ENCODE assay signal across 10 cellular contexts in the genomic region with DNA sequence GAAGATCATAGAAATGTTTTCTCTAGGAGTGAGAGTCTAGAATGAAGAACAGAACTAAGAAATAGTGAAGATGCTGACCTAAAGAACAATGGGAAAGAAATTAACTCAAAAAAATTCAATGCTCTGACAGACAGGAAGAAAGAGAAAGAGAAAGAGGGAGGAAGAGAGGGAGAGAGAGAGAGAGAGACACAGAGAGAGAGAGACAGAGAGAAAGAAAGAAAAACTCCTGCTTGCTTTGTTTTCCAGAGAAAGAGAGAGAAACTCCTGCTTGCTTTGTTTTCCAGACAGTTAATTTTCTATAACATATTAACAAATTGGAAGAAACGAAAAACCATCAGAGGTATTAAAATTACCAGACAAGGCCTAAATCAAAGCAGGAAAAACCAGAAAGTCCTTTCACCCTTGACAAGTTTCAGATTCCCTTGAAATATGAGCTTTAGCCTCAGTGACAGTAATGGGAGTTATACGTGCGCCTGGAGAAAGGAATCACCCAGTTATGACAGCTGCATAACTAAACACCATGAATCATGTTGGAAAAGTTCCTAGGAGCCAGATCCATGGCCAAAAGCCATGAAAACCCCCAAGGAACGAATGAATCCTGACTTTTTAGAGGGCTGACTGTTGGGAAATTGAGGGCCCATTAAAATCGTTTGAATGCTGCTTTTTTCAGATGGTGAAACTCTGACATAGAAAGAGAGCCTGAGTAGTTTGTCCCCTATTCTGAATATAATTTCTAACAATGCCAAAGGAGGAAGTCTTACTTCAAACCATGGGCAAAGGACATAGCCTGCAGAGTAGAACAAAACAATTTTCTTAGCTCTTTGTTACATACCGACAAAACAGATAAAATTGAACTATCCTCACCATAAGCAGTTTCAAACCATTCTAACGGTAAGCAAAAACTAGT.
DNase-seq lines count a peak whose midpoint lies in the region; ATAC-seq and TF ChIP-seq lines count a peak whose summit lies in the region.
"Had no signal": no experiment of that assay in that cellular context is flagged by ENCODE, and none has a peak within 500 bp of the region (broad histone marks: within the 10 kb centered on the region; RNA-seq: fewer than 3 reads in every experiment).

No MANE protein-coding gene starts in this region.

- no peaks in the 10 kb centered on the region for H4K20me1 ChIP-seq in GM23338 (replicated peaks; ENCODE audit: insufficient read depth)

- H3K4me3 Mint-ChIP-seq in GM23338 = no peak overlapping the region

- ATAC-seq in GM23338 (no peak), heart left ventricle (peak in 3 of 4 donors; percentile 74 to 90 (median 82))
- no peak for ATAC-seq in activated CD4-positive, CD25-positive, alpha-beta regulatory T cell treated with anti-CD3 and anti-CD28 coated beads, Interleukin-2, amount 50 U/mL, for 24 hours
- ATAC-seq: lower lobe of right lung, upper lobe of right lung had no signal

- WGBS in heart left ventricle, 4 donors = 56 to 67% (median 59%) methylated on average over 7 of the region's 7 CpGs

- no peaks in the 10 kb centered on the region for H3F3A ChIP-seq in GM23338 (replicated peaks; ENCODE audit: low read depth)

- H3K4me2 ChIP-seq in GM23338 = peak overlapping the region; percentile 28; the same call in 1 of the 2 replicates

- H3K27me3 ChIP-seq in GM23338 (ENCODE audit: insufficient read depth) (no peaks in the 10 kb centered on the region), adipocyte (replicated peaks; ENCODE audit: control insufficient read depth, insufficient read depth, low read length) (no peaks in the 10 kb centered on the region), heart left ventricle (no peaks in the 10 kb centered on the region)
- H3K27me3 ChIP-seq: upper lobe of right lung had no signal

- TF ChIP-seq POLR2A in heart left ventricle (IDR thresholded peaks at IDR 0.05) = no peak

- H3K4me1 ChIP-seq in GM23338 (ENCODE audit: insufficient read depth) = peaks cover 22% of the 10 kb centered on the region
- H3K4me1 ChIP-seq in adipocyte (ENCODE audit: control insufficient read depth, insufficient read depth, low read length) = peaks cover 27% of the 10 kb centered on the region
- H3K4me1 ChIP-seq in heart left ventricle = peaks cover 0 to 3% (median 0%) of the 10 kb centered on the region in 12 donors
- H3K4me1 ChIP-seq: lower lobe of right lung, upper lobe of right lung had no signal

- H3K36me3 ChIP-seq in GM23338 (ENCODE audit: insufficient read depth) (no peaks in the 10 kb centered on the region), adipocyte (ENCODE audit: control insufficient read depth, insufficient read depth, low read length, severe bottlenecking) (no peaks in the 10 kb centered on the region), heart left ventricle (no peaks in the 10 kb centered on the region)
- H3K36me3 ChIP-seq: lower lobe of right lung, upper lobe of right lung had no signal

- H3K4me1 Mint-ChIP-seq in GM23338 = peaks cover 29% of the 10 kb centered on the region

- peaks cover 2% of the 10 kb centered on the region for H3K27me3 Mint-ChIP-seq in GM23338 (ENCODE audit: insufficient read depth, low read depth, poor library complexity)

- H3K27ac ChIP-seq in GM23338 (ENCODE audit: low read depth) (no peak overlapping the region), heart left ventricle (peak overlapping the region in 8 of 12 donors; percentile 20 to 57 (median 46))
- H3K27ac ChIP-seq: lower lobe of right lung, upper lobe of right lung had no signal

- DNase-seq in GM23338 (ENCODE audit: low spot score) (no peak), adipocyte (ENCODE audit: low read depth) (peak; percentile 78), heart left ventricle (peak in 3 of 5 donors; percentile 28 to 30 (median 29)), renal cortical epithelial cell (ENCODE audit: low read depth) (peak; percentile 99), posterior cingulate gyrus (no peak), posterior vena cava (ENCODE audit: low spot score) (no peak), NCI-H2107 (lab: John Stamatoyannopoulos, UW) (no peak)
- DNase-seq: lower lobe of right lung, upper lobe of right lung had no signal

- no peaks in the 10 kb centered on the region for H3K79me2 ChIP-seq in GM23338 (replicated peaks; ENCODE audit: insufficient read depth)

- no peak overlapping the region for H3K27ac Mint-ChIP-seq in GM23338

- H3K9me3 Mint-ChIP-seq in GM23338 = no peaks in the 10 kb centered on the region

- intact Hi-C loops in heart left ventricle (cut with DNase I) (no loop called here), posterior cingulate gyrus (cut with DNase I) (no loop called here), posterior vena cava (cut with DNase I) (no loop called here)

- peak overlapping the region; percentile 80; the same call in 1 of the 2 replicates for H2AFZ ChIP-seq in GM23338

- H3K9me3 ChIP-seq in adipocyte (ENCODE audit: control insufficient read depth, low read length) (no peaks in the 10 kb centered on the region), heart left ventricle (no peaks in the 10 kb centered on the region)
- H3K9me3 ChIP-seq: lower lobe of right lung, upper lobe of right lung had no signal

- H3K9me2 ChIP-seq in GM23338 (ENCODE audit: insufficient read depth) = no peaks in the 10 kb centered on the region

- no peak overlapping the region for H3K4me3 ChIP-seq in GM23338
- H3K4me3 ChIP-seq in adipocyte (ENCODE audit: low read length) = peak overlapping the region; percentile 43
- H3K4me3 ChIP-seq in heart left ventricle = no peak overlapping the region
- H3K4me3 ChIP-seq: lower lobe of right lung, upper lobe of right lung had no signal

- no peaks in the 10 kb centered on the region for H3K36me3 Mint-ChIP-seq in GM23338 (ENCODE audit: low read depth)

- TF ChIP-seq CTCF in GM23338 (conservative IDR thresholded peaks at IDR 0.05; ENCODE audit: low read depth in 2 of 2) (no peak), heart left ventricle (IDR thresholded peaks at IDR 0.05) (no peak)

- peak overlapping the region; percentile 57 for H3K9ac ChIP-seq in adipocyte (ENCODE audit: low read length)

TF ChIP-seq in GM23338, 12 proteins besides CTCF, POLR2A, EP300 and RAD21 (continues in another document):
- TF ChIP-seq JUNB (IDR thresholded peaks at IDR 0.05; ENCODE audit: unreplicated experiment) = no peak
- TF ChIP-seq, protein P1, sequence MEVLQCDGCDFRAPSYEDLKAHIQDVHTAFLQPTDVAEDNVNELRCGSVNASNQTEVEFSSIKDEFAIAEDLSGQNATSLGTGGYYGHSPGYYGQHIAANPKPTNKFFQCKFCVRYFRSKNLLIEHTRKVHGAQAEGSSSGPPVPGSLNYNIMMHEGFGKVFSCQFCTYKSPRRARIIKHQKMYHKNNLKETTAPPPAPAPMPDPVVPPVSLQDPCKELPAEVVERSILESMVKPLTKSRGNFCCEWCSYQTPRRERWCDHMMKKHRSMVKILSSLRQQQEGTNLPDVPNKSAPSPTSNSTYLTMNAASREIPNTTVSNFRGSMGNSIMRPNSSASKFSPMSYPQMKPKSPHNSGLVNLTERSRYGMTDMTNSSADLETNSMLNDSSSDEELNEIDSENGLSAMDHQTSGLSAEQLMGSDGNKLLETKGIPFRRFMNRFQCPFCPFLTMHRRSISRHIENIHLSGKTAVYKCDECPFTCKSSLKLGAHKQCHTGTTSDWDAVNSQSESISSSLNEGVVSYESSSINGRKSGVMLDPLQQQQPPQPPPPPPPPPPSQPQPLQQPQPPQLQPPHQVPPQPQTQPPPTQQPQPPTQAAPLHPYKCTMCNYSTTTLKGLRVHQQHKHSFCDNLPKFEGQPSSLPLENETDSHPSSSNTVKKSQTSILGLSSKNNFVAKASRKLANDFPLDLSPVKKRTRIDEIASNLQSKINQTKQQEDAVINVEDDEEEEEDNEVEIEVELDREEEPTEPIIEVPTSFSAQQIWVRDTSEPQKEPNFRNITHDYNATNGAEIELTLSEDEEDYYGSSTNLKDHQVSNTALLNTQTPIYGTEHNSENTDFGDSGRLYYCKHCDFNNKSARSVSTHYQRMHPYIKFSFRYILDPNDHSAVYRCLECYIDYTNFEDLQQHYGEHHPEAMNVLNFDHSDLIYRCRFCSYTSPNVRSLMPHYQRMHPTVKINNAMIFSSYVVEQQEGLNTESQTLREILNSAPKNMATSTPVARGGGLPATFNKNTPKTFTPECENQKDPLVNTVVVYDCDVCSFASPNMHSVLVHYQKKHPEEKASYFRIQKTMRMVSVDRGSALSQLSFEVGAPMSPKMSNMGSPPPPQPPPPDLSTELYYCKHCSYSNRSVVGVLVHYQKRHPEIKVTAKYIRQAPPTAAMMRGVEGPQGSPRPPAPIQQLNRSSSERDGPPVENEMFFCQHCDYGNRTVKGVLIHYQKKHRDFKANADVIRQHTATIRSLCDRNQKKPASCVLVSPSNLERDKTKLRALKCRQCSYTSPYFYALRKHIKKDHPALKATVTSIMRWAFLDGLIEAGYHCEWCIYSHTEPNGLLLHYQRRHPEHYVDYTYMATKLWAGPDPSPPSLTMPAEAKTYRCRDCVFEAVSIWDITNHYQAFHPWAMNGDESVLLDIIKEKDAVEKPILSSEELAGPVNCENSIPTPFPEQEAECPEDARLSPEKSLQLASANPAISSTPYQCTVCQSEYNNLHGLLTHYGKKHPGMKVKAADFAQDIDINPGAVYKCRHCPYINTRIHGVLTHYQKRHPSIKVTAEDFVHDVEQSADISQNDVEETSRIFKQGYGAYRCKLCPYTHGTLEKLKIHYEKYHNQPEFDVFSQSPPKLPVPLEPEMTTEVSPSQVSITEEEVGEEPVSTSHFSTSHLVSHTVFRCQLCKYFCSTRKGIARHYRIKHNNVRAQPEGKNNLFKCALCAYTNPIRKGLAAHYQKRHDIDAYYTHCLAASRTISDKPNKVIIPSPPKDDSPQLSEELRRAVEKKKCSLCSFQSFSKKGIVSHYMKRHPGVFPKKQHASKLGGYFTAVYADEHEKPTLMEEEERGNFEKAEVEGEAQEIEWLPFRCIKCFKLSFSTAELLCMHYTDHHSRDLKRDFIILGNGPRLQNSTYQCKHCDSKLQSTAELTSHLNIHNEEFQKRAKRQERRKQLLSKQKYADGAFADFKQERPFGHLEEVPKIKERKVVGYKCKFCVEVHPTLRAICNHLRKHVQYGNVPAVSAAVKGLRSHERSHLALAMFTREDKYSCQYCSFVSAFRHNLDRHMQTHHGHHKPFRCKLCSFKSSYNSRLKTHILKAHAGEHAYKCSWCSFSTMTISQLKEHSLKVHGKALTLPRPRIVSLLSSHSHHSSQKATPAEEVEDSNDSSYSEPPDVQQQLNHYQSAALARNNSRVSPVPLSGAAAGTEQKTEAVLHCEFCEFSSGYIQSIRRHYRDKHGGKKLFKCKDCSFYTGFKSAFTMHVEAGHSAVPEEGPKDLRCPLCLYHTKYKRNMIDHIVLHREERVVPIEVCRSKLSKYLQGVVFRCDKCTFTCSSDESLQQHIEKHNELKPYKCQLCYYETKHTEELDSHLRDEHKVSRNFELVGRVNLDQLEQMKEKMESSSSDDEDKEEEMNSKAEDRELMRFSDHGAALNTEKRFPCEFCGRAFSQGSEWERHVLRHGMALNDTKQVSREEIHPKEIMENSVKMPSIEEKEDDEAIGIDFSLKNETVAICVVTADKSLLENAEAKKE (CRISPR knock-in tag; IDR thresholded peaks at IDR 0.05) = no peak

Comparison
In these comparisons a context has a peak if more than half of its experiments do, and no peak if none do; other contexts are left out.
1. ATAC-seq: peak in heart left ventricle (3 of 4); none in GM23338 (single experiment) and activated CD4-positive, CD25-positive, alpha-beta regulatory T cell treated with anti-CD3 and anti-CD28 coated beads, Interleukin-2, amount 50 U/mL, for 24 hours (0 of 2).
2. DNase-seq: peak in adipocyte (single experiment), heart left ventricle (3 of 5) and renal cortical epithelial cell (single experiment); none in GM23338 (single experiment), posterior cingulate gyrus (0 of 10), posterior vena cava (single experiment) and NCI-H2107 (single experiment).